ENCODE assay signal across 19 cellular contexts in genomic region chr6:33719326-33719987, GRCh38. TPM values are rescaled to one million over a fixed set of nuclear protein-coding genes. Genes with fewer than 3 reads are reported as not detected.
DNase-seq lines count a peak whose midpoint lies in the region; ATAC-seq and TF ChIP-seq lines count a peak whose summit lies in the region.
"Had no signal": no experiment of that assay in that cellular context is flagged by ENCODE, and none has a peak within 500 bp of the region (broad histone marks: within the 10 kb centered on the region; RNA-seq: fewer than 3 reads in every experiment).

No MANE protein-coding gene starts in this region.

- H3K4me3 Mint-ChIP-seq in progenitor cell of endocrine pancreas (ENCODE audit: low read depth), result no peak overlapping the region
- no peak overlapping the region for H3K4me3 Mint-ChIP-seq in activated CD8-positive, alpha-beta T cell treated with anti-CD3 and anti-CD28 coated beads for 36 hours
- H3K4me3 Mint-ChIP-seq: B cell had no signal

- H3K27ac Mint-ChIP-seq in progenitor cell of endocrine pancreas, result peak overlapping the region; percentile 9
- H3K27ac Mint-ChIP-seq in activated CD8-positive, alpha-beta T cell treated with anti-CD3 and anti-CD28 coated beads for 36 hours, result no peak overlapping the region
- H3K27ac Mint-ChIP-seq: B cell had no signal

- no peaks in the 10 kb centered on the region for H3K36me3 Mint-ChIP-seq in progenitor cell of endocrine pancreas (ENCODE audit: insufficient read depth)
- no peaks in the 10 kb centered on the region for H3K36me3 Mint-ChIP-seq in activated CD8-positive, alpha-beta T cell treated with anti-CD3 and anti-CD28 coated beads for 36 hours (ENCODE audit: low read depth)

- CTCF ChIA-PET in activated CD8-positive, alpha-beta T cell treated with anti-CD3 and anti-CD28 coated beads for 36 hours (lab: Charles Lee), result no interaction called here

- peak overlapping the region; percentile 98 for H3K27ac ChIP-seq in VCaP

- POLR2A ChIA-PET in activated CD8-positive, alpha-beta T cell treated with anti-CD3 and anti-CD28 coated beads for 36 hours (lab: Charles Lee), result no interaction called here

- no peaks in the 10 kb centered on the region for H3K9me3 Mint-ChIP-seq in progenitor cell of endocrine pancreas (ENCODE audit: low read depth)
- no peaks in the 10 kb centered on the region for H3K9me3 Mint-ChIP-seq in activated CD8-positive, alpha-beta T cell treated with anti-CD3 and anti-CD28 coated beads for 36 hours

- DNase-seq in DMS53 (lab: John Stamatoyannopoulos, UW) (peak; percentile 97), NCI-H187 (lab: John Stamatoyannopoulos, UW) (peak; percentile 63 to 73), progenitor cell of endocrine pancreas (ENCODE audit: low spot score, unreplicated experiment) (no peak), retina (no peak)
- no peak for DNase-seq in activated CD8-positive, alpha-beta T cell treated with anti-CD3 and anti-CD28 coated beads for 36 hours
- no peak for DNase-seq in activated CD4-positive, alpha-beta T cell treated with anti-CD3 and anti-CD28 coated beads, Interleukin-2, amount 50 U/mL, for 1 hour
- DNase-seq: activated CD4-positive, alpha-beta T cell treated with anti-CD3 and anti-CD28 coated beads for 4 hours; activated naive CD4-positive, alpha-beta T cell treated with Interleukin-2 at 50 U/mL for 16 hours; activated T-cell treated with anti-CD3 and anti-CD28 coated beads for 4 hours; anterior cingulate cortex; hippocampal formation; KBM-7; midbrain; NCI-H1105; Peyer's patch; SK-N-SH had no signal

- H3K4me1 Mint-ChIP-seq in progenitor cell of endocrine pancreas (ENCODE audit: low read depth), result peaks cover 43% of the 10 kb centered on the region
- H3K4me1 Mint-ChIP-seq in activated CD8-positive, alpha-beta T cell treated with anti-CD3 and anti-CD28 coated beads for 36 hours (ENCODE audit: low read depth), result peaks cover 9% of the 10 kb centered on the region

- intact Hi-C loops in activated CD8-positive, alpha-beta T cell treated with anti-CD3 and anti-CD28 coated beads for 36 hours (cut with micrococcal nuclease), result no loop called here

- no peak for TF ChIP-seq CTCF in VCaP (conservative IDR thresholded peaks at IDR 0.05)
- TF ChIP-seq CTCF in progenitor cell of endocrine pancreas (IDR thresholded peaks at IDR 0.05; ENCODE audit: unreplicated experiment), result no peak
- no peak for TF ChIP-seq CTCF in activated CD8-positive, alpha-beta T cell treated with anti-CD3 and anti-CD28 coated beads for 36 hours (IDR thresholded peaks at IDR 0.05)

- peaks cover 14% of the 10 kb centered on the region for H3K27me3 Mint-ChIP-seq in progenitor cell of endocrine pancreas
- H3K27me3 Mint-ChIP-seq in activated CD8-positive, alpha-beta T cell treated with anti-CD3 and anti-CD28 coated beads for 36 hours, result peaks cover 3% of the 10 kb centered on the region

- ATAC-seq in activated CD8-positive, alpha-beta T cell treated with anti-CD3 and anti-CD28 coated beads for 36 hours, result no peak

RNA-seq across cellular contexts. Expression of gene UQCC2, which starts 8.0 kb away (rescaled TPM):
- 97.2 and 99.4 TPM in 2 replicates for total RNA-seq in progenitor cell of endocrine pancreas
- 100 to 1,000 TPM; 127 to 128 TPM for total RNA-seq in activated CD8-positive, alpha-beta T cell treated with anti-CD3 and anti-CD28 coated beads for 36 hours

RNA-seq across cellular contexts. Expression of gene IP6K3, which starts 27.2 kb away (rescaled TPM):
- total RNA-seq in progenitor cell of endocrine pancreas, result 0.14 and 0.29 TPM in 2 replicates
- not detected for total RNA-seq in activated CD8-positive, alpha-beta T cell treated with anti-CD3 and anti-CD28 coated beads for 36 hours
- total RNA-seq: B cell, temporal lobe had no signal

Comparison
In these comparisons a context has a peak if more than half of its experiments do, and no peak if none do; other contexts are left out.
1. DNase-seq: peak in DMS53 (single experiment) and NCI-H187 (2 of 2); none in progenitor cell of endocrine pancreas (single experiment), retina (single experiment), activated CD8-positive, alpha-beta T cell treated with anti-CD3 and anti-CD28 coated beads for 36 hours (single experiment) and activated CD4-positive, alpha-beta T cell treated with anti-CD3 and anti-CD28 coated beads, Interleukin-2, amount 50 U/mL, for 1 hour (single experiment).